In genomic region chr9:19130436-19130835, GRCh38 we compare ENCODE assay signal across 1 cellular context.
TF ChIP-seq lines count a peak whose summit lies in the region.

No MANE protein-coding gene starts in this region.

TF ChIP-seq in HCT116, 20 proteins besides CTCF, POLR2A, EP300 and RAD21 (continued from another document):
- no peak for TF ChIP-seq REST (IDR thresholded peaks at IDR 0.05; ENCODE audit: low read depth)
- no peak for TF ChIP-seq ELF1 (IDR thresholded peaks at IDR 0.05; ENCODE audit: borderline replicate concordance, low read depth)
- TF ChIP-seq POLR2AphosphoS5 (IDR thresholded peaks at IDR 0.05; ENCODE audit: low read depth, low read length), result no peak
